Comparison of ENCODE assay signal across 27 cellular contexts in genomic region chr18:40179647-40180175, GRCh38.
DNase-seq lines count a peak whose midpoint lies in the region; ATAC-seq and TF ChIP-seq lines count a peak whose summit lies in the region.
"Had no signal": no experiment of that assay in that cellular context is flagged by ENCODE, and none has a peak within 500 bp of the region (broad histone marks: within the 10 kb centered on the region; RNA-seq: fewer than 3 reads in every experiment).

No MANE protein-coding gene starts in this region.

- CTCF ChIA-PET in IMR-90 (lab: Yijun Ruan, JAX) = no interaction called here

- no peak for ATAC-seq in IMR-90 (ENCODE audit: low read depth)
- ATAC-seq: activated CD8-positive, alpha-beta T cell treated with anti-CD3 and anti-CD28 coated beads for 36 hours; left lobe of liver; pancreas; PC-3; stimulated activated naive B cell treated with anti-CD40 and anti-IgM and Interleukin-4, amounts not matched to agents 10 μg/mL and 1 μg/mL and 100 μg/mL, for 72 hours had no signal

- no peak overlapping the region for H2BK20ac ChIP-seq in IMR-90 (ENCODE audit: low read depth, low read length)

- TF ChIP-seq POLR2A in IMR-90 (IDR thresholded peaks at IDR 0.05; ENCODE audit: low read depth, low read length) = no peak
- no peak for TF ChIP-seq POLR2A in adrenal gland (IDR thresholded peaks at IDR 0.05)

- no CpG with 5 or more reads among the region's 1 CpG for WGBS in IMR-90 (ENCODE audit: extremely low coverage in 2 of 2, insufficient read length in 1 of 2), 2 experiments
- WGBS in adrenal gland, 4 donors = 74 to 94% (median 80%) methylated on average over 1 of the region's 1 CpG

- no peaks in the 10 kb centered on the region for H3K4me1 ChIP-seq in IMR-90 (ENCODE audit: control insufficient read depth, insufficient read depth, low read length)
- no peaks in the 10 kb centered on the region for H3K4me1 ChIP-seq in adrenal gland (replicated peaks in 1 of 2)
- H3K4me1 ChIP-seq: pancreas had no signal

- H3K4me2 ChIP-seq in IMR-90 (ENCODE audit: low read depth, low read length) = no peak overlapping the region
- H3K4me2 ChIP-seq: SK-N-SH had no signal

- H3K9ac ChIP-seq in IMR-90 (ENCODE audit: low read depth, low read length) = no peak overlapping the region
- H3K9ac ChIP-seq: SK-N-SH had no signal

- no peak overlapping the region for H2AK5ac ChIP-seq in IMR-90 (ENCODE audit: low read depth, low read length)

- no peaks in the 10 kb centered on the region for H3K79me1 ChIP-seq in IMR-90 (ENCODE audit: low read depth in 1 of 2, low read length in 2 of 2)

- H3K18ac ChIP-seq in IMR-90 (ENCODE audit: low read depth, low read length) = no peak overlapping the region

- no peak overlapping the region for H4K91ac ChIP-seq in IMR-90 (ENCODE audit: insufficient read depth, low read depth, low read length)

- H3K9me1 ChIP-seq in IMR-90 (ENCODE audit: insufficient read depth, low read length) = no peaks in the 10 kb centered on the region

- no peak overlapping the region for H4K8ac ChIP-seq in IMR-90 (ENCODE audit: low read depth in 2 of 2, low read length in 2 of 2)

- H3K4me3 ChIP-seq in IMR-90 (ENCODE audit: insufficient read depth, low read depth, low read length) (no peak overlapping the region), choroid plexus epithelial cell (ENCODE audit: low read depth, low read length) (no peak overlapping the region), adrenal gland (no peak overlapping the region)
- H3K4me3 ChIP-seq: dorsolateral prefrontal cortex, MG63, pancreas had no signal

- H2BK5ac ChIP-seq in IMR-90 (ENCODE audit: low read depth, low read length, poor library complexity, severe bottlenecking) = no peak overlapping the region

- H3K9me3 ChIP-seq in IMR-90 (ENCODE audit: control insufficient read depth, insufficient read depth, low read length) = no peaks in the 10 kb centered on the region
- H3K9me3 ChIP-seq in adrenal gland (replicated peaks in 1 of 3) = no peaks in the 10 kb centered on the region
- H3K9me3 ChIP-seq: MG63, pancreas, SK-N-SH had no signal

- no TSS peak for BruUV-seq in IMR-90 (replicated peaks; lab: Mats Ljungman, UMichigan)

- DNase-seq in COR-L47 (lab: John Stamatoyannopoulos, UW) = peak; percentile 12
- peak; percentile 0 for DNase-seq in IMR-90
- DNase-seq in choroid plexus epithelial cell (ENCODE audit: low read depth) = peak; percentile 29
- DNase-seq in iris pigment epithelial cell (ENCODE audit: low read depth) = peak; percentile 5
- DNase-seq in CD1c-positive myeloid dendritic cell (ENCODE audit: extremely low spot score) = no peak
- DNase-seq in NCI-H2171 treated with DMSO at 0.1 percent for 48 hours (lab: John Stamatoyannopoulos, UW) = no peak
- DNase-seq in NCI-H187 (lab: John Stamatoyannopoulos, UW) = no peak
- DNase-seq in adrenal gland = no peak
- DNase-seq: activated CD8-positive, alpha-beta memory T cell treated with anti-CD3 and anti-CD28 coated beads, Interleukin-2, amount 50 U/mL, for 48 hours; activated CD8-positive, alpha-beta T cell treated with anti-CD3 and anti-CD28 coated beads for 36 hours; activated naive CD4-positive, alpha-beta T cell treated with Interleukin-2 at 50 U/mL for 16 hours; DMS79 treated with DMSO at 0.1 percent for 48 hours; dorsolateral prefrontal cortex; GDM1; HFFc6; MG63; NCI-H1105; NCI-H2081 treated with DMSO at 0.1 percent for 48 hours; nephron progenitor cell; pancreas; PC-3; SK-N-SH; stimulated activated naive B cell treated with anti-CD40 and anti-IgM and Interleukin-4, amounts not matched to agents 10 μg/mL and 1 μg/mL and 100 μg/mL, for 72 hours; substantia nigra; T-helper 2 cell; trophoblast cell had no signal

- no peak for TF ChIP-seq RAD21 in IMR-90 (IDR thresholded peaks at IDR 0.05; ENCODE audit: low read length)

- H3K14ac ChIP-seq in IMR-90 (replicated peaks; ENCODE audit: low read depth, low read length) = no peak overlapping the region

- no peaks in the 10 kb centered on the region for H3K36me3 ChIP-seq in IMR-90 (ENCODE audit: control insufficient read depth, insufficient read depth, low read length)
- H3K36me3 ChIP-seq in adrenal gland (replicated peaks in 1 of 2) = no peaks in the 10 kb centered on the region
- H3K36me3 ChIP-seq: MG63, pancreas had no signal

- no peak overlapping the region for H2AFZ ChIP-seq in IMR-90 (replicated peaks; ENCODE audit: low read length, poor library complexity)

- no peak for TF ChIP-seq CTCF in IMR-90 (conservative IDR thresholded peaks at IDR 0.05; ENCODE audit: low read depth, low read length)
- no peak for TF ChIP-seq CTCF in choroid plexus epithelial cell (conservative IDR thresholded peaks at IDR 0.05; ENCODE audit: low read depth, low read length)
- no peak for TF ChIP-seq CTCF in adrenal gland (IDR thresholded peaks at IDR 0.05)

- no peak overlapping the region for H3K27ac ChIP-seq in IMR-90 (ENCODE audit: insufficient read depth, low read length)
- no peak overlapping the region for H3K27ac ChIP-seq in adrenal gland
- H3K27ac ChIP-seq: dorsolateral prefrontal cortex, pancreas had no signal

- H2BK120ac ChIP-seq in IMR-90 (ENCODE audit: low read depth, low read length) = no peak overlapping the region

- no peak overlapping the region for H2AK9ac ChIP-seq in IMR-90 (replicated peaks; ENCODE audit: low read depth, low read length, poor library complexity)

- H3K27me3 ChIP-seq in IMR-90 (ENCODE audit: control insufficient read depth, insufficient read depth, low read length) = no peaks in the 10 kb centered on the region
- H3K27me3 ChIP-seq in adrenal gland = no peaks in the 10 kb centered on the region
- H3K27me3 ChIP-seq: dorsolateral prefrontal cortex, MG63 had no signal

- POLR2A ChIA-PET in IMR-90 (lab: Charles Lee; ENCODE audit: unreplicated experiment) = no interaction called here

- dilution Hi-C loops in IMR-90 (cut with HindIII; ENCODE audit: low sequenced_read_pairs, unreplicated experiment) = no loop called here

- no peaks in the 10 kb centered on the region for H4K20me1 ChIP-seq in IMR-90 (ENCODE audit: insufficient read depth, low read length)

- no peak overlapping the region for H3K4ac ChIP-seq in IMR-90 (ENCODE audit: low read depth, low read length)

- H3K56ac ChIP-seq in IMR-90 (ENCODE audit: extremely low read depth, insufficient read depth, low read length) = no peak overlapping the region

- in situ Hi-C loops in IMR-90 (cut with MboI; ENCODE audit: low sequenced_read_pairs) = no loop called here

- H3K23ac ChIP-seq in IMR-90 (ENCODE audit: low read depth, low read length) = no peak overlapping the region

- intact Hi-C loops in IMR-90 (cut with micrococcal nuclease) (no loop called here), adrenal gland (cut with DNase I) (no loop called here)

- H2BK15ac ChIP-seq in IMR-90 (ENCODE audit: low read depth, low read length) = no peak overlapping the region

- no peak overlapping the region for H4K5ac ChIP-seq in IMR-90 (ENCODE audit: low read depth, low read length)

TF ChIP-seq in IMR-90, 13 proteins besides CTCF, POLR2A, EP300 and RAD21:
- TF ChIP-seq MAZ (IDR thresholded peaks at IDR 0.05; ENCODE audit: borderline replicate concordance, low read depth, low read length) (no peak), ELK1 (IDR thresholded peaks at IDR 0.05; ENCODE audit: borderline replicate concordance, low read depth, low read length) (no peak), MAFK (IDR thresholded peaks at IDR 0.05; ENCODE audit: low read depth, low read length) (no peak), RCOR1 (IDR thresholded peaks at IDR 0.05; ENCODE audit: insufficient replicate concordance, low read length) (no peak), USF2 (IDR thresholded peaks at IDR 0.05; ENCODE audit: low read depth, low read length) (no peak), MXI1 (IDR thresholded peaks at IDR 0.05; ENCODE audit: borderline replicate concordance, low read depth, low read length) (no peak), RFX5 (IDR thresholded peaks at IDR 0.05; ENCODE audit: low read depth, low read length) (no peak), CEBPB (IDR thresholded peaks at IDR 0.05; ENCODE audit: low read depth, low read length) (no peak), NFE2L2 (IDR thresholded peaks at IDR 0.05; ENCODE audit: low read depth, low read length) (no peak), SMC3 (IDR thresholded peaks at IDR 0.05; ENCODE audit: low read depth, low read length) (no peak), CHD1 (IDR thresholded peaks at IDR 0.05; ENCODE audit: low read depth, low read length) (no peak), BHLHE40 (IDR thresholded peaks at IDR 0.05; ENCODE audit: low read depth, low read length) (no peak), FOS (IDR thresholded peaks at IDR 0.05; ENCODE audit: low read depth, low read length) (no peak)
TF ChIP-seq in IMR-90: peak in this region for 0.

Comparison
In these comparisons a context has a peak if more than half of its experiments do, and no peak if none do; other contexts are left out.
1. DNase-seq: peak in COR-L47 (single experiment), IMR-90 (single experiment), choroid plexus epithelial cell (single experiment) and iris pigment epithelial cell (single experiment); none in CD1c-positive myeloid dendritic cell (single experiment), NCI-H2171 treated with DMSO at 0.1 percent for 48 hours (single experiment), NCI-H187 (0 of 2) and adrenal gland (0 of 7).